ENCODE assay signal across 1 cellular context in genomic region chr2:137964859-137965459, GRCh38.
TF ChIP-seq lines count a peak whose summit lies in the region.

No MANE protein-coding gene starts in this region.

TF ChIP-seq in GM23338, 12 proteins besides CTCF, POLR2A, EP300 and RAD21 (continued from another document):
- TF ChIP-seq, protein P1, sequence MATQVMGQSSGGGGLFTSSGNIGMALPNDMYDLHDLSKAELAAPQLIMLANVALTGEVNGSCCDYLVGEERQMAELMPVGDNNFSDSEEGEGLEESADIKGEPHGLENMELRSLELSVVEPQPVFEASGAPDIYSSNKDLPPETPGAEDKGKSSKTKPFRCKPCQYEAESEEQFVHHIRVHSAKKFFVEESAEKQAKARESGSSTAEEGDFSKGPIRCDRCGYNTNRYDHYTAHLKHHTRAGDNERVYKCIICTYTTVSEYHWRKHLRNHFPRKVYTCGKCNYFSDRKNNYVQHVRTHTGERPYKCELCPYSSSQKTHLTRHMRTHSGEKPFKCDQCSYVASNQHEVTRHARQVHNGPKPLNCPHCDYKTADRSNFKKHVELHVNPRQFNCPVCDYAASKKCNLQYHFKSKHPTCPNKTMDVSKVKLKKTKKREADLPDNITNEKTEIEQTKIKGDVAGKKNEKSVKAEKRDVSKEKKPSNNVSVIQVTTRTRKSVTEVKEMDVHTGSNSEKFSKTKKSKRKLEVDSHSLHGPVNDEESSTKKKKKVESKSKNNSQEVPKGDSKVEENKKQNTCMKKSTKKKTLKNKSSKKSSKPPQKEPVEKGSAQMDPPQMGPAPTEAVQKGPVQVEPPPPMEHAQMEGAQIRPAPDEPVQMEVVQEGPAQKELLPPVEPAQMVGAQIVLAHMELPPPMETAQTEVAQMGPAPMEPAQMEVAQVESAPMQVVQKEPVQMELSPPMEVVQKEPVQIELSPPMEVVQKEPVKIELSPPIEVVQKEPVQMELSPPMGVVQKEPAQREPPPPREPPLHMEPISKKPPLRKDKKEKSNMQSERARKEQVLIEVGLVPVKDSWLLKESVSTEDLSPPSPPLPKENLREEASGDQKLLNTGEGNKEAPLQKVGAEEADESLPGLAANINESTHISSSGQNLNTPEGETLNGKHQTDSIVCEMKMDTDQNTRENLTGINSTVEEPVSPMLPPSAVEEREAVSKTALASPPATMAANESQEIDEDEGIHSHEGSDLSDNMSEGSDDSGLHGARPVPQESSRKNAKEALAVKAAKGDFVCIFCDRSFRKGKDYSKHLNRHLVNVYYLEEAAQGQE (IDR thresholded peaks at IDR 0.05; ENCODE audit: unreplicated experiment), result no peak
